In the genomic region with DNA sequence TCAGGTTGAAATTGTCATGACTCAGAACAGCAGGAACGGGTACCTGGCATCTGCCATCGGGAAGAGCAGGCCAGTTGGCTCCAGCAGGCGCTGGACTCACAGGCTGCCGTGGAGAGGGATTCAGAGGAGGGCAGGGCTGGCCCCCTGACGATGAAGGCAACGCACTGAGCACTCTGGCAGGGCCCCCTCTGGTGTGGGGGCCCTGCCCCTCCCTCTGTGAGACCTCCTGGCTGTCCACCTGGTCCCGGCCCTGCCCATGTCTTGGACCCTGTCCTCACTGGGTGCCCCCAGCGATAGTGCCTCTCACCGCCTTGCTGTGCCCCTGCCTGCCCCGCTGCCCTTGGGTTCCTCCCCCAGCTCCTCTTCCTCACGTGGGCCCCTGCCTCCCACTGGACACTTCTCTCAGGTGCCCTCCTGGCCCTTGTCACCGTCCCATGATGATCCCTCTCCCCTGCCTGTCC, we compare ENCODE assay signal across 27 cellular contexts. TPM values are rescaled to one million over a fixed set of nuclear protein-coding genes. Genes with fewer than 3 reads are reported as not detected.
DNase-seq lines count a peak whose midpoint lies in the region; ATAC-seq and TF ChIP-seq lines count a peak whose summit lies in the region.
"Had no signal": no experiment of that assay in that cellular context is flagged by ENCODE, and none has a peak within 500 bp of the region (broad histone marks: within the 10 kb centered on the region; RNA-seq: fewer than 3 reads in every experiment).

No MANE protein-coding gene starts in this region.

- intact Hi-C loops in activated naive CD4-positive, alpha-beta T cell treated with anti-CD3 and anti-CD28 coated beads for 36 hours (cut with micrococcal nuclease), result no loop called here
- intact Hi-C loops in vagina (cut with DNase I), result no loop called here

- TF ChIP-seq CTCF in coronary artery (IDR thresholded peaks at IDR 0.05) (no peak), osteocyte (IDR thresholded peaks at IDR 0.05) (no peak), vagina (IDR thresholded peaks at IDR 0.05) (no peak)

- H3K27ac Mint-ChIP-seq in activated naive CD4-positive, alpha-beta T cell treated with anti-CD3 and anti-CD28 coated beads for 36 hours, result no peak overlapping the region
- no peak overlapping the region for H3K27ac Mint-ChIP-seq in osteocyte (ENCODE audit: unreplicated experiment)
- H3K27ac Mint-ChIP-seq: activated B cell treated with CpG ODN at 0.5 μM for 24 hours had no signal

- no peak for TF ChIP-seq POLR2A in vagina (IDR thresholded peaks at IDR 0.05)

- H3K9me3 ChIP-seq in vagina, result no peaks in the 10 kb centered on the region
- H3K9me3 ChIP-seq: breast epithelium had no signal

- no peaks in the 10 kb centered on the region for H3K36me3 Mint-ChIP-seq in activated naive CD4-positive, alpha-beta T cell treated with anti-CD3 and anti-CD28 coated beads for 36 hours (ENCODE audit: low read depth)
- no peaks in the 10 kb centered on the region for H3K36me3 Mint-ChIP-seq in osteocyte (ENCODE audit: unreplicated experiment)

- H3K27ac ChIP-seq in coronary artery (no peak overlapping the region), vagina (no peak overlapping the region)
- H3K27ac ChIP-seq: breast epithelium had no signal

- no peak for ATAC-seq in GM21423 (IDR thresholded peaks at IDR 0.05; ENCODE audit: unreplicated experiment)

- H3K4me3 Mint-ChIP-seq in activated naive CD4-positive, alpha-beta T cell treated with anti-CD3 and anti-CD28 coated beads for 36 hours, result no peak overlapping the region
- H3K4me3 Mint-ChIP-seq in osteocyte (ENCODE audit: unreplicated experiment), result no peak overlapping the region
- H3K4me3 Mint-ChIP-seq: activated B cell treated with CpG ODN at 0.5 μM for 24 hours had no signal

- H3K36me3 ChIP-seq in vagina, result no peaks in the 10 kb centered on the region
- H3K36me3 ChIP-seq: breast epithelium had no signal

- H3K4me3 ChIP-seq in coronary artery (no peak overlapping the region), vagina (no peak overlapping the region)
- H3K4me3 ChIP-seq: lung had no signal

- no peaks in the 10 kb centered on the region for H3K27me3 ChIP-seq in vagina
- H3K27me3 ChIP-seq: breast epithelium had no signal

- CTCF ChIA-PET in activated naive CD4-positive, alpha-beta T cell treated with anti-CD3 and anti-CD28 coated beads for 36 hours (lab: Charles Lee), result interaction anchor here (0.6 kb wide), 1 partner anchor 10 kb away, joined by 3 read pairs; no protein-coding TSS in a partner anchor

- H3K27me3 Mint-ChIP-seq in activated naive CD4-positive, alpha-beta T cell treated with anti-CD3 and anti-CD28 coated beads for 36 hours (ENCODE audit: low read depth), result no peaks in the 10 kb centered on the region
- no peaks in the 10 kb centered on the region for H3K27me3 Mint-ChIP-seq in osteocyte (ENCODE audit: unreplicated experiment)

- no peaks in the 10 kb centered on the region for H3K9me3 Mint-ChIP-seq in activated naive CD4-positive, alpha-beta T cell treated with anti-CD3 and anti-CD28 coated beads for 36 hours
- H3K9me3 Mint-ChIP-seq in osteocyte (ENCODE audit: unreplicated experiment), result no peaks in the 10 kb centered on the region
- H3K9me3 Mint-ChIP-seq: activated B cell treated with CpG ODN at 0.5 μM for 24 hours had no signal

- H3K4me1 Mint-ChIP-seq in activated naive CD4-positive, alpha-beta T cell treated with anti-CD3 and anti-CD28 coated beads for 36 hours (ENCODE audit: low read depth), result no peaks in the 10 kb centered on the region
- no peaks in the 10 kb centered on the region for H3K4me1 Mint-ChIP-seq in osteocyte (ENCODE audit: unreplicated experiment)
- H3K4me1 Mint-ChIP-seq: activated B cell treated with CpG ODN at 0.5 μM for 24 hours had no signal

- no peaks in the 10 kb centered on the region for H3K4me1 ChIP-seq in vagina
- H3K4me1 ChIP-seq: breast epithelium had no signal

- peak; percentile 4 for DNase-seq in activated naive CD4-positive, alpha-beta T cell treated with anti-CD3 and anti-CD28 coated beads, Interleukin-2, amount 50 U/mL, for 16 hours
- DNase-seq in activated naive CD4-positive, alpha-beta T cell treated with anti-CD3 and anti-CD28 coated beads for 36 hours, result no peak
- DNase-seq in coronary artery (ENCODE audit: low spot score), result peak; percentile 57
- peak; percentile 74 for DNase-seq in osteocyte (ENCODE audit: extremely low spot score, unreplicated experiment)
- DNase-seq in vagina (ENCODE audit: extremely low spot score in 2 of 2), result peak; percentile 72 to 92
- no peak for DNase-seq in iPS-NIHi11 (ENCODE audit: low spot score)
- DNase-seq in HuH-7.5 (ENCODE audit: low spot score), result no peak
- DNase-seq: activated CD4-positive, alpha-beta T cell treated with anti-CD3 and anti-CD28 coated beads, Interleukin-2, amount 50 U/mL, for 48 hours; activated naive CD4-positive, alpha-beta T cell; activated T-cell treated with anti-CD3 and anti-CD28 coated beads for 4 hours; amniotic stem cell; Calu3; IMR-90; NCI-H1092 treated with DMSO at 0.1 percent for 48 hours; NCI-H2029 treated with DMSO at 0.1 percent for 48 hours; SIG-M5; small intestine; stimulated activated CD4-positive, alpha-beta T cell treated with anti-CD3 and anti-CD28 coated beads, Interleukin-2, amount 100 ng/mL, for 24 hours; SW 1271; T1000 had no signal

RNA-seq across cellular contexts. Expression of gene ALLC, which starts 23.3 kb away (rescaled TPM):
- total RNA-seq in activated naive CD4-positive, alpha-beta T cell treated with anti-CD3 and anti-CD28 coated beads for 36 hours, result not detected
- total RNA-seq in osteocyte (not detected in 2 replicates), vagina (not detected)
- total RNA-seq: activated B cell treated with CpG ODN at 0.5 μM for 24 hours, Calu3, fibroblast of lung, IMR-90, lung, OCI-LY7, pulmonary artery endothelial cell had no signal

RNA-seq across cellular contexts. Expression of gene COLEC11, which starts 39.7 kb away (rescaled TPM):
- under 1 TPM in 1 of 2 experiments, not detected in 1; 0.15 TPM for total RNA-seq in activated naive CD4-positive, alpha-beta T cell treated with anti-CD3 and anti-CD28 coated beads for 36 hours
- total RNA-seq in osteocyte (not detected in 2 replicates), vagina (not detected)
- total RNA-seq: activated B cell treated with CpG ODN at 0.5 μM for 24 hours, Calu3 had no signal

RNA-seq across cellular contexts. Expression of gene RPS7, which starts 59.6 kb away (rescaled TPM):
- 1,000 to 10,000 TPM; 1,982 to 2,051 TPM for total RNA-seq in activated naive CD4-positive, alpha-beta T cell treated with anti-CD3 and anti-CD28 coated beads for 36 hours
- total RNA-seq in osteocyte (1,082 and 1,101 TPM in 2 replicates), vagina (2,989 TPM)

Comparison
In these comparisons a context has a peak if more than half of its experiments do, and no peak if none do; other contexts are left out.
1. DNase-seq: peak in activated naive CD4-positive, alpha-beta T cell treated with anti-CD3 and anti-CD28 coated beads, Interleukin-2, amount 50 U/mL, for 16 hours (single experiment), coronary artery (single experiment), osteocyte (single experiment) and vagina (2 of 2); none in activated naive CD4-positive, alpha-beta T cell treated with anti-CD3 and anti-CD28 coated beads for 36 hours (single experiment), iPS-NIHi11 (single experiment) and HuH-7.5 (single experiment).